ENCODE assay signal across 23 cellular contexts in the genomic region with DNA sequence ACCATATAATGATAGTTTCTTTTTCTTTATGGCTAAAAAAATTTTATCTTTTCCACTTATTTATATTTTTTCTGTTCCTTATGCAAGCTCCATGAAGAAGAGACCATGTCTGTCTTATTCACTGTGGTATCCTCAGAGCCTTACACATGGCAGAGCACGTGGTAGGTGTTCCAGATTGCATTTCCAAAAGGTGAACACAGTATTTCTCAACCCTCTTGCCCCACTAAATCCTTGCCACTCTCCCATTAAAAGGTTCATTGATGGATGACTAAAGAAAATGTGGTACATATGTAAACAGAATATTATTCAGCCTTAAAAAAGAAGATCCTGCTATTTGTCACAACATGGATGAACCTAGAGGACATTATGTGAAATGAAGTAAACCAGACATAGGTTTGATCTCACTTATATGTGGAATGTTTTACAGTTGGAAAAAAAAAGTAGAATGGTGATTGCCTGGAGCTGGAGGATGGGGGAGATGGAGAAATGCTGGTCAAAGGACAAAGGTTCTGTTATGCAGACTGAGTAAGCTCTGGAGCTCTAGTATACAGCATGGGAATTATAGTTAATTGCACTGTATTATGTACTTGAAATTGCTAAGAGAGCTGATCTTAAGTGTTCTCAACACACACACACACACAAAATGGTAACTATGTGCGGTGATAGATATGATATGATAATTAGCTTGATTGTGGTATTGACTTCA.
"Had no signal": no experiment of that assay in that cellular context is flagged by ENCODE, and none has a peak within 500 bp of the region (broad histone marks: within the 10 kb centered on the region; RNA-seq: fewer than 3 reads in every experiment).

No MANE protein-coding gene starts in this region.

- ATAC-seq: effector memory CD8-positive, alpha-beta T cell; heart right ventricle; naive thymus-derived CD4-positive, alpha-beta T cell; stimulated activated naive B cell treated with anti-CD40 and anti-IgM and Interleukin-4, amounts not matched to agents 10 μg/mL and 1 μg/mL and 100 μg/mL, for 72 hours had no signal

- H3K27me3 ChIP-seq: esophagus squamous epithelium, heart right ventricle, neural progenitor cell, right atrium auricular region, sigmoid colon, tibial nerve, upper lobe of left lung had no signal

- H3K27ac ChIP-seq: esophagus squamous epithelium, heart right ventricle, neural progenitor cell, parathyroid adenoma, right atrium auricular region, sigmoid colon, thoracic aorta, tibial nerve, upper lobe of left lung had no signal

- H3K79me2 ChIP-seq: parathyroid adenoma had no signal

- H3K4me1 ChIP-seq: esophagus squamous epithelium, heart right ventricle, neural progenitor cell, parathyroid adenoma, right atrium auricular region, sigmoid colon, tibial nerve, upper lobe of left lung had no signal

- H2AFZ ChIP-seq: neural progenitor cell, parathyroid adenoma had no signal

- H3K9ac ChIP-seq: neural progenitor cell, parathyroid adenoma had no signal

- H3K36me3 ChIP-seq: esophagus squamous epithelium, heart right ventricle, neural progenitor cell, right atrium auricular region, sigmoid colon, tibial nerve, upper lobe of left lung had no signal

- H3K4me3 ChIP-seq: esophagus squamous epithelium, heart right ventricle, neural progenitor cell, right atrium auricular region, sigmoid colon, thoracic aorta, tibial nerve, upper lobe of left lung had no signal

- H3K9me3 ChIP-seq: esophagus squamous epithelium, heart right ventricle, right atrium auricular region, sigmoid colon, thoracic aorta, tibial nerve, upper lobe of left lung had no signal

- H3K4me2 ChIP-seq: neural progenitor cell had no signal

- DNase-seq: cortex of kidney; effector memory CD8-positive, alpha-beta T cell; erythroblast; esophagus squamous epithelium; foreskin melanocyte; glutamatergic neuron; heart right ventricle; hypothalamus; immature natural killer cell; islet precursor cell; kidney glomerular epithelial cell; mesenchymal stem cell; naive thymus-derived CD4-positive, alpha-beta T cell; sigmoid colon; stimulated activated CD4-positive, alpha-beta T cell treated with anti-CD3 and anti-CD28 coated beads, Interleukin-15, amount 100 ng/mL, for 24 hours; stimulated activated CD4-positive, alpha-beta T cell treated with anti-CD3 and anti-CD28 coated beads, Interleukin-2, amount 100 ng/mL, for 48 hours; stimulated activated naive B cell treated with anti-CD40 and anti-IgM and Interleukin-4, amounts not matched to agents 10 μg/mL and 1 μg/mL and 100 μg/mL, for 72 hours; upper lobe of left lung had no signal
